ENCODE assay signal across 2 cellular contexts in the genomic region with DNA sequence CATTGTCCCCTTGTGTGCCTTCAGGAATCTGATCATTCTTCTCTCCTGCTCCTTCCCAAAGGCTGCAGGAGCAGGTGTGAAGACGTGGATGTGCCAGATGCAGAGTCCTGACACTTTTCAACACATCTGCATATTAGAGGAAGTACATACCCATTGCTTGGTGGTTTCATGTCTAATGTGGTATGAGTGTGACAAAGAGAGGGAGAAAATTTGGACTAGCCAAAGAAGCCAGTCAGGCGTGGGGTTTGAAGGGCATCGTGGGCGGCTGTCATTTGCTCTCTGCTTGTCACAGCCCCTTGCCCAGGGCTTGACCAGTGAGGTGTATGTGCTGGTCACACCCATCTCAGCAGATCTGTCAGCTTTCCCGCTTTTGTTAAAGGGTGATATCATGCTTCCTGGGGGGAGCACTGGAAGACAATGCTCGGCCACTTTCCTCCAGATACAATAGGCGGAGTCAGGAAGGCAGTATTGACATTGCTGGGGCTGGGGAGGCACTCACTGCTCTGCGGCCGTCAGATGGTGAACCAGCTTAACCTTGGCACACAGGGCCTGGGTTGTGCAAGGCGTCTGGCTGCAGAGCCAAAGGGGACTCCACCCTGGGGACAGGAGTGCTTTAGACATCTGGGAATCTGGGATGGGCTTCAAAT.
A peak's percentile ranks its signal among the peaks of the same experiment; 100 is the strongest.
TF ChIP-seq lines count a peak whose summit lies in the region.

No MANE protein-coding gene starts in this region.

TF ChIP-seq in A549, 52 proteins besides CTCF, POLR2A, EP300 and RAD21 (continued from another document):
- TF ChIP-seq, protein P1, sequence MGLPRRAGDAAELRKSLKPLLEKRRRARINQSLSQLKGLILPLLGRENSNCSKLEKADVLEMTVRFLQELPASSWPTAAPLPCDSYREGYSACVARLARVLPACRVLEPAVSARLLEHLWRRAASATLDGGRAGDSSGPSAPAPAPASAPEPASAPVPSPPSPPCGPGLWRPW (IDR thresholded peaks at IDR 0.05), result no peak
- TF ChIP-seq HOXA7 (CRISPR knock-in tag; IDR thresholded peaks at IDR 0.05), result no peak
- TF ChIP-seq, protein P2, sequence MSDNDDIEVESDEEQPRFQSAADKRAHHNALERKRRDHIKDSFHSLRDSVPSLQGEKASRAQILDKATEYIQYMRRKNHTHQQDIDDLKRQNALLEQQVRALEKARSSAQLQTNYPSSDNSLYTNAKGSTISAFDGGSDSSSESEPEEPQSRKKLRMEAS (IDR thresholded peaks at IDR 0.05), result peak; percentile 52
- no peak for TF ChIP-seq ZC3H11A (IDR thresholded peaks at IDR 0.05)
- no peak for TF ChIP-seq TP53 (CRISPR knock-in tag; IDR thresholded peaks at IDR 0.05)
- no peak for TF ChIP-seq TFCP2L1 (CRISPR knock-in tag; IDR thresholded peaks at IDR 0.05)
- TF ChIP-seq, protein P3, sequence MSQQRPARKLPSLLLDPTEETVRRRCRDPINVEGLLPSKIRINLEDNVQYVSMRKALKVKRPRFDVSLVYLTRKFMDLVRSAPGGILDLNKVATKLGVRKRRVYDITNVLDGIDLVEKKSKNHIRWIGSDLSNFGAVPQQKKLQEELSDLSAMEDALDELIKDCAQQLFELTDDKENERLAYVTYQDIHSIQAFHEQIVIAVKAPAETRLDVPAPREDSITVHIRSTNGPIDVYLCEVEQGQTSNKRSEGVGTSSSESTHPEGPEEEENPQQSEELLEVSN (IDR thresholded peaks at IDR 0.05; ENCODE audit: borderline replicate concordance, low read depth), result peak; percentile 66
- TF ChIP-seq PHF8 (IDR thresholded peaks at IDR 0.05; ENCODE audit: borderline replicate concordance, low read depth), result no peak
- TF ChIP-seq, protein P4, sequence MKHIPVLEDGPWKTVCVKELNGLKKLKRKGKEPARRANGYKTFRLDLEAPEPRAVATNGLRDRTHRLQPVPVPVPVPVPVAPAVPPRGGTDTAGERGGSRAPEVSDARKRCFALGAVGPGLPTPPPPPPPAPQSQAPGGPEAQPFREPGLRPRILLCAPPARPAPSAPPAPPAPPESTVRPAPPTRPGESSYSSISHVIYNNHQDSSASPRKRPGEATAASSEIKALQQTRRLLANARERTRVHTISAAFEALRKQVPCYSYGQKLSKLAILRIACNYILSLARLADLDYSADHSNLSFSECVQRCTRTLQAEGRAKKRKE (CRISPR knock-in tag; IDR thresholded peaks at IDR 0.05; ENCODE audit: low read depth), result no peak
- peak in 1 of 2 experiments; percentile 65; a peak in 2 of 4 replicates for TF ChIP-seq CEBPB (IDR thresholded peaks at IDR 0.05)
- TF ChIP-seq NPAS2 (CRISPR knock-in tag; IDR thresholded peaks at IDR 0.05; ENCODE audit: borderline replicate concordance), result no peak
- TF ChIP-seq, protein P5, sequence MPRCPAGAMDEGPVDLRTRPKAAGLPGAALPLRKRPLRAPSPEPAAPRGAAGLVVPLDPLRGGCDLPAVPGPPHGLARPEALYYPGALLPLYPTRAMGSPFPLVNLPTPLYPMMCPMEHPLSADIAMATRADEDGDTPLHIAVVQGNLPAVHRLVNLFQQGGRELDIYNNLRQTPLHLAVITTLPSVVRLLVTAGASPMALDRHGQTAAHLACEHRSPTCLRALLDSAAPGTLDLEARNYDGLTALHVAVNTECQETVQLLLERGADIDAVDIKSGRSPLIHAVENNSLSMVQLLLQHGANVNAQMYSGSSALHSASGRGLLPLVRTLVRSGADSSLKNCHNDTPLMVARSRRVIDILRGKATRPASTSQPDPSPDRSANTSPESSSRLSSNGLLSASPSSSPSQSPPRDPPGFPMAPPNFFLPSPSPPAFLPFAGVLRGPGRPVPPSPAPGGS (IDR thresholded peaks at IDR 0.05), result no peak
- no peak for TF ChIP-seq ESRRA (IDR thresholded peaks at IDR 0.05; ENCODE audit: borderline replicate concordance, low read length)
- peak; percentile 21; the same call in 1 of the 2 replicates for TF ChIP-seq GATA3 (IDR thresholded peaks at IDR 0.05; ENCODE audit: borderline replicate concordance)
- no peak for TF ChIP-seq EHMT2 (IDR thresholded peaks at IDR 0.05; ENCODE audit: low read depth)
- TF ChIP-seq JUNB (IDR thresholded peaks at IDR 0.05), result no peak

TF ChIP-seq in H1, 55 proteins besides CTCF, POLR2A, EP300 and RAD21:
- TF ChIP-seq, protein P3 (IDR thresholded peaks at IDR 0.05), result 0 out of 2 replicates have a peak, but pooled peaks have one; percentile 18
- TF ChIP-seq, protein P2 (IDR thresholded peaks at IDR 0.05), result no peak
TF ChIP-seq in H1: peak in this region for 1.
